In genomic region chr4:3045500-3045850, GRCh38 we compare ENCODE assay signal across 8 cellular contexts. TPM values are rescaled to one million over a fixed set of nuclear protein-coding genes. Genes with fewer than 3 reads are reported as not detected.
DNase-seq lines count a peak whose midpoint lies in the region; ATAC-seq and TF ChIP-seq lines count a peak whose summit lies in the region.

No MANE protein-coding gene starts in this region.

- H2AFZ ChIP-seq in GM23248: no peak overlapping the region

- peaks cover 0 to 7% of the 10 kb centered on the region in 2 donors for H3K27me3 Mint-ChIP-seq in effector memory CD8-positive, alpha-beta T cell

- peaks cover 32 to 34% of the 10 kb centered on the region in 2 donors for H3K4me1 Mint-ChIP-seq in effector memory CD8-positive, alpha-beta T cell (ENCODE audit: low read depth in 2 of 2)

- peak; percentile 81 for ATAC-seq in effector memory CD8-positive, alpha-beta T cell (replicated peaks)
- no peak for ATAC-seq in HG03432 (IDR thresholded peaks at IDR 0.05; ENCODE audit: unreplicated experiment)

- H3K4me1 ChIP-seq in GM23248 (ENCODE audit: insufficient read depth) (no peaks in the 10 kb centered on the region), A673 (ENCODE audit: insufficient read depth, low read length, poor library complexity, severe bottlenecking) (no peaks in the 10 kb centered on the region)

- no peaks in the 10 kb centered on the region for H3K79me2 ChIP-seq in GM23248 (ENCODE audit: insufficient read depth)

- H3K4me3 ChIP-seq in GM23248 (no peak overlapping the region), A673 (ENCODE audit: low read depth, low read length, poor library complexity, severe bottlenecking) (no peak overlapping the region)

- H3K9me3 Mint-ChIP-seq in effector memory CD8-positive, alpha-beta T cell: peaks cover 0 to 5% of the 10 kb centered on the region in 2 donors

- H3K36me3 ChIP-seq in GM23248 (ENCODE audit: low read depth) (no peaks in the 10 kb centered on the region), A673 (ENCODE audit: insufficient read depth, low read length, poor library complexity, severe bottlenecking) (no peaks in the 10 kb centered on the region)

- in situ Hi-C loops in GM23248 (cut with MboI): no loop called here

- H3F3A ChIP-seq in GM23248 (ENCODE audit: insufficient read depth): no peaks in the 10 kb centered on the region

- H3K36me3 Mint-ChIP-seq in effector memory CD8-positive, alpha-beta T cell (ENCODE audit: insufficient read depth): peaks cover 17% of the 10 kb centered on the region

- intact Hi-C loops in A673 (cut with micrococcal nuclease; ENCODE audit: unreplicated experiment): no loop called here

- 64 to 69% methylated on average over 10 of the region's 10 CpGs for WGBS in GM23248 (ENCODE audit: low coverage in 1 of 2, low lambda C conversion rate in 2 of 2, missing lambda C conversion rate in 2 of 2), 2 experiments

- H3K27ac ChIP-seq in GM23248: no peak overlapping the region
- no peak overlapping the region for H3K27ac ChIP-seq in A673 (ENCODE audit: low read depth, low read length, poor library complexity, severe bottlenecking)

- H3K4me2 ChIP-seq in GM23248 (ENCODE audit: unreplicated experiment): no peak overlapping the region

- H3K27me3 ChIP-seq in GM23248 (replicated peaks; ENCODE audit: insufficient read depth) (no peaks in the 10 kb centered on the region), A673 (replicated peaks; ENCODE audit: insufficient read depth, low read depth, low read length, poor library complexity) (no peaks in the 10 kb centered on the region)

- H4K20me1 ChIP-seq in GM23248 (ENCODE audit: insufficient read depth): no peaks in the 10 kb centered on the region

- H3K9me3 ChIP-seq in GM23248 (ENCODE audit: low read depth) (no peaks in the 10 kb centered on the region), A673 (ENCODE audit: low read depth, low read length, poor library complexity, severe bottlenecking) (no peaks in the 10 kb centered on the region)

- CTCF ChIA-PET in A673 (lab: Charles Lee): no interaction called here

- no peak for TF ChIP-seq CTCF in A673 (conservative IDR thresholded peaks at IDR 0.05; ENCODE audit: low read depth, low read length)

- POLR2A ChIA-PET in A673 (lab: Charles Lee; ENCODE audit: low non-redundant PET): no interaction called here

- peak overlapping the region; percentile 93 to 94 for H3K27ac Mint-ChIP-seq in effector memory CD8-positive, alpha-beta T cell

- DNase-seq in GM23248 (peak; percentile 43), middle frontal gyrus (ENCODE audit: extremely low spot score, low spot score) (no peak), NCI-H82 (lab: John Stamatoyannopoulos, UW) (no peak), A673 (ENCODE audit: low spot score) (no peak)
- DNase-seq in activated CD4-positive, alpha-beta T cell treated with anti-CD3 and anti-CD28 coated beads, Interleukin-2, amount 50 U/mL, for 4 hours: peak; percentile 27 to 28
- DNase-seq in effector memory CD8-positive, alpha-beta T cell: peak; percentile 81 to 83 (median 81)
- peak; percentile 39 for DNase-seq in stimulated activated CD4-positive, alpha-beta T cell treated with anti-CD3 and anti-CD28 coated beads, Interleukin-2, amount 100 ng/mL, for 4 hours (ENCODE audit: low read depth)

- H3K9me2 ChIP-seq in GM23248 (ENCODE audit: insufficient read depth): no peaks in the 10 kb centered on the region

- peak overlapping the region; percentile 66 to 76 for H3K4me3 Mint-ChIP-seq in effector memory CD8-positive, alpha-beta T cell

- no peak overlapping the region for H3K9ac ChIP-seq in GM23248

- BruUV-seq in A673 (replicated peaks; lab: Mats Ljungman, UMichigan): no TSS peak

RNA-seq across cellular contexts. Expression of gene HTT-AS, which starts 28.9 kb away (rescaled TPM):
- total RNA-seq in GM23248 (2014; rRNA removed; shearing (Covaris generic)): not detected in 2 replicates
- not detected in 2 replicates for polyA plus RNA-seq in GM23248 (2016; fragmentation: Nextera tagmentation; extraction: Ambion mirVana)
- not detected in 2 replicates for total RNA-seq in A673 (2021)

RNA-seq across cellular contexts. Expression of gene HTT, which starts 29.0 kb away (rescaled TPM):
- total RNA-seq in GM23248 (2014; rRNA removed; shearing (Covaris generic)): 14.8 and 26.5 TPM in 2 replicates
- polyA plus RNA-seq in GM23248 (2016; fragmentation: Nextera tagmentation; extraction: Ambion mirVana): 7.0 and 8.2 TPM in 2 replicates
- 66.8 and 86.6 TPM in 2 replicates for total RNA-seq in A673 (2021)

Comparison
In these comparisons a context has a peak if more than half of its experiments do, and no peak if none do; other contexts are left out.
1. DNase-seq: peak in GM23248 (single experiment), activated CD4-positive, alpha-beta T cell treated with anti-CD3 and anti-CD28 coated beads, Interleukin-2, amount 50 U/mL, for 4 hours (2 of 2), effector memory CD8-positive, alpha-beta T cell (3 of 3) and stimulated activated CD4-positive, alpha-beta T cell treated with anti-CD3 and anti-CD28 coated beads, Interleukin-2, amount 100 ng/mL, for 4 hours (single experiment); none in middle frontal gyrus (single experiment), NCI-H82 (single experiment) and A673 (single experiment).